In genomic region chr11:130916238-130916855, GRCh38 we compare ENCODE assay signal across 8 cellular contexts.
DNase-seq lines count a peak whose midpoint lies in the region; ATAC-seq and TF ChIP-seq lines count a peak whose summit lies in the region.

SNX19 (minus strand) TSS chr11:130916479; CDS start chr11:130915939, 540 bp downstream.

- H3K36me3 Mint-ChIP-seq in central memory CD8-positive, alpha-beta T cell (ENCODE audit: insufficient read depth): peaks cover 14% of the 10 kb centered on the region

- ATAC-seq in GM18907 (IDR thresholded peaks at IDR 0.05; ENCODE audit: unreplicated experiment): peak; percentile 99
- ATAC-seq in HG03139 (IDR thresholded peaks at IDR 0.05; ENCODE audit: unreplicated experiment): peak; percentile 99
- peak; percentile 100 for ATAC-seq in activated CD4-positive, CD25-positive, alpha-beta regulatory T cell treated with anti-CD3 and anti-CD28 coated beads, Interleukin-2, amount 50 U/mL, for 24 hours
- ATAC-seq in central memory CD8-positive, alpha-beta T cell (replicated peaks; ENCODE audit: extremely low read depth, poor library complexity, severe bottlenecking): peak; percentile 99

- DNase-seq in AG10803 (ENCODE audit: low read depth) (peak; percentile 88), NCI-H2196 treated with DMSO at 0.1 percent for 48 hours (lab: John Stamatoyannopoulos, UW; ENCODE audit: unreplicated experiment) (peak; percentile 79), islet precursor cell (peak; percentile 94)
- peak; percentile 84 to 88 for DNase-seq in central memory CD8-positive, alpha-beta T cell (ENCODE audit: low spot score in 2 of 2)
- DNase-seq in stimulated activated CD4-positive, alpha-beta T cell treated with anti-CD3 and anti-CD28 coated beads, Interleukin-12 subunit alpha, Interleukin-12 subunit beta, amount 100 ng/mL, for 48 hours (ENCODE audit: low read depth in 2 of 3, low spot score in 1 of 3): peak; percentile 80 to 86 (median 83)

- no peaks in the 10 kb centered on the region for H3K9me3 Mint-ChIP-seq in central memory CD8-positive, alpha-beta T cell

- peaks cover 24% of the 10 kb centered on the region for H3K4me1 Mint-ChIP-seq in central memory CD8-positive, alpha-beta T cell

- H3K27ac Mint-ChIP-seq in central memory CD8-positive, alpha-beta T cell (ENCODE audit: low read depth): peak within 1 kb of the TSS; percentile 77

- H3K4me3 Mint-ChIP-seq in central memory CD8-positive, alpha-beta T cell: peak within 1 kb of the TSS; percentile 80

- TF ChIP-seq CTCF in AG10803 (conservative IDR thresholded peaks at IDR 0.05; ENCODE audit: low read length): peak; percentile 59

- peaks cover 9% of the 10 kb centered on the region for H3K27me3 Mint-ChIP-seq in central memory CD8-positive, alpha-beta T cell

- peak within 1 kb of the TSS; percentile 93 for H3K4me3 ChIP-seq in AG10803 (ENCODE audit: low read length)

Comparison
In these comparisons a context has a peak if more than half of its experiments do, and no peak if none do; other contexts are left out.
1. Peak in every context shown above with its lines: DNase-seq, ATAC-seq and H3K4me3 ChIP-seq.